9 cellular contexts compared by ENCODE assay signal in genomic region chr12:6089041-6089823, GRCh38. TPM values are rescaled to one million over a fixed set of nuclear protein-coding genes. Genes with fewer than 3 reads are reported as not detected.
DNase-seq lines count a peak whose midpoint lies in the region; ATAC-seq and TF ChIP-seq lines count a peak whose summit lies in the region.
"Had no signal": no experiment of that assay in that cellular context is flagged by ENCODE, and none has a peak within 500 bp of the region (broad histone marks: within the 10 kb centered on the region; RNA-seq: fewer than 3 reads in every experiment).

No MANE protein-coding gene starts in this region.

- CTCF ChIA-PET in Calu3 (lab: Charles Lee), result interaction anchor here (0.5 to 1.1 kb wide), 3 partner anchors 28 to 205 kb away, joined by 3 to 4 read pairs (median 4); no protein-coding TSS in a partner anchor

- BruUV-seq in Calu3 (replicated peaks; lab: Mats Ljungman, UMichigan), result no TSS peak

- no peaks in the 10 kb centered on the region for H3K27me3 Mint-ChIP-seq in Calu3 (ENCODE audit: unreplicated experiment)

- DNase-seq in Calu3 (peak; percentile 40), NCI-H1048 (lab: John Stamatoyannopoulos, UW) (peak; percentile 49), amniotic epithelial cell (ENCODE audit: low read depth) (peak; percentile 58), mesenteric fat pad (ENCODE audit: low spot score) (peak; percentile 57), H4 (ENCODE audit: low spot score) (no peak), ureter (ENCODE audit: low spot score) (no peak)
- DNase-seq: GOT3 had no signal

- TF ChIP-seq CTCF in Calu3 (IDR thresholded peaks at IDR 0.05; ENCODE audit: unreplicated experiment), result no peak

- peaks cover 7% of the 10 kb centered on the region for H3K36me3 Mint-ChIP-seq in Calu3 (ENCODE audit: insufficient read depth, unreplicated experiment)

- peak overlapping the region; percentile 28 for H3K27ac Mint-ChIP-seq in Calu3 (ENCODE audit: unreplicated experiment)

- intact Hi-C loops in Calu3 (cut with micrococcal nuclease; ENCODE audit: unreplicated experiment), result no loop called here

- ATAC-seq in GM18907 (IDR thresholded peaks at IDR 0.05; ENCODE audit: unreplicated experiment), result no peak
- no peak for ATAC-seq in HG03139 (IDR thresholded peaks at IDR 0.05; ENCODE audit: unreplicated experiment)

- peaks cover 49% of the 10 kb centered on the region for H3K4me1 Mint-ChIP-seq in Calu3 (ENCODE audit: low read depth, unreplicated experiment)

- no peaks in the 10 kb centered on the region for H3K9me3 Mint-ChIP-seq in Calu3 (ENCODE audit: low read depth, unreplicated experiment)

- no peak overlapping the region for H3K4me3 Mint-ChIP-seq in Calu3 (ENCODE audit: low read depth, unreplicated experiment)

RNA-seq across cellular contexts. Expression of gene VWF, which starts 35.2 kb away (rescaled TPM):
- total RNA-seq in Calu3 (2022), result not detected in 2 replicates
- 733 TPM for total RNA-seq in mesenteric fat pad
- 0.08 and 0.23 TPM in 2 replicates for total RNA-seq in H4 (2014; rRNA removed; shearing (Covaris generic))
- total RNA-seq in ureter, result 173 TPM

Comparison
In these comparisons a context has a peak if more than half of its experiments do, and no peak if none do; other contexts are left out.
1. DNase-seq: peak in Calu3 (single experiment), NCI-H1048 (single experiment), amniotic epithelial cell (single experiment) and mesenteric fat pad (single experiment); none in H4 (single experiment) and ureter (single experiment).
2. RNA of gene VWF, which starts 35.2 kb away (total RNA-seq): 733 TPM in mesenteric fat pad (single experiment) and 173 TPM in ureter (single experiment); 0.08 to 0.23 TPM in H4 and not detected in Calu3; every median in the first group is over 100 times any median in the second.